In genomic region chr20:1171461-1172093, GRCh38 we compare ENCODE assay signal across 8 cellular contexts. TPM values are rescaled to one million over a fixed set of nuclear protein-coding genes. Genes with fewer than 3 reads are reported as not detected.
DNase-seq lines count a peak whose midpoint lies in the region; ATAC-seq and TF ChIP-seq lines count a peak whose summit lies in the region.
"Had no signal": no experiment of that assay in that cellular context is flagged by ENCODE, and none has a peak within 500 bp of the region (broad histone marks: within the 10 kb centered on the region; RNA-seq: fewer than 3 reads in every experiment).

No MANE protein-coding gene starts in this region.

- TF ChIP-seq POLR2A in right lobe of liver (IDR thresholded peaks at IDR 0.05), result no peak

- H3K4me1 ChIP-seq in right lobe of liver, result no peaks in the 10 kb centered on the region

- WGBS in right lobe of liver (ENCODE audit: insufficient coverage, low coverage, low lambda C conversion rate, missing lambda C conversion rate), result no CpG with 5 or more reads among the region's 4 CpGs

- intact Hi-C loops in right lobe of liver (cut with DNase I), result no loop called here

- H3K4me3 ChIP-seq in right lobe of liver, result no peak overlapping the region

- H3K27me3 ChIP-seq in right lobe of liver, result no peaks in the 10 kb centered on the region

- TF ChIP-seq CTCF in right lobe of liver (IDR thresholded peaks at IDR 0.05), result no peak

- no peak overlapping the region for H3K27ac ChIP-seq in right lobe of liver

- no peaks in the 10 kb centered on the region for H3K9me3 ChIP-seq in right lobe of liver

- TF ChIP-seq EP300 in Ishikawa (IDR thresholded peaks at IDR 0.05; ENCODE audit: borderline replicate concordance), result no peak

- H3K36me3 ChIP-seq in right lobe of liver, result peaks cover 0 to 40% (median 9%) of the 10 kb centered on the region in 4 donors

- DNase-seq in ELF-1 (ENCODE audit: low read depth, low spot score) (peak; percentile 67), amniotic epithelial cell (ENCODE audit: low read depth) (peak; percentile 34), right lobe of liver (peak in 1 of 3 donors; percentile 49), NCI-H1417 (lab: John Stamatoyannopoulos, UW) (no peak), NCI-H2171 (lab: John Stamatoyannopoulos, UW) (no peak)

- TF ChIP-seq RAD21 in Ishikawa (IDR thresholded peaks at IDR 0.05; ENCODE audit: low read depth), result no peak

- ATAC-seq in right lobe of liver (peak; percentile 43 to 70 (median 52)), HG03280 (IDR thresholded peaks at IDR 0.05; ENCODE audit: unreplicated experiment) (no peak)

TF ChIP-seq in Ishikawa, 13 proteins besides CTCF, POLR2A, EP300 and RAD21:
- no peak for TF ChIP-seq FOXM1 (IDR thresholded peaks at IDR 0.05; ENCODE audit: borderline replicate concordance, low read depth)
- TF ChIP-seq TCF12 (IDR thresholded peaks at IDR 0.05; ENCODE audit: low read depth), result no peak
- peak; percentile 95 for TF ChIP-seq REST (IDR thresholded peaks at IDR 0.05; ENCODE audit: low read depth)

RNA-seq across cellular contexts. Expression of gene TMEM74B, which starts 13.2 kb away (rescaled TPM):
- 1 to 10 TPM in 4 of 6 experiments, under 1 TPM in 2; 0.37 to 2.8 (median 1.8) TPM for total RNA-seq in right lobe of liver

RNA-seq across cellular contexts. Expression of gene C20orf202, which starts 31.7 kb away (rescaled TPM):
- under 1 TPM in 1 of 6 experiments, not detected in 5; 0.19 TPM for total RNA-seq in right lobe of liver
- total RNA-seq: HT1080 had no signal

RNA-seq across cellular contexts. Expression of gene PSMF1, which starts 53.2 kb away (rescaled TPM):
- total RNA-seq in right lobe of liver, result 100 to 1,000 TPM in 5 of 6 experiments, 10 to 100 TPM in 1; 82.5 to 260 (median 116) TPM

RNA-seq across cellular contexts. Expression of gene RAD21L1, which starts 54.3 kb away (rescaled TPM):
- not detected for total RNA-seq in right lobe of liver

Comparison
In these comparisons a context has a peak if more than half of its experiments do, and no peak if none do; other contexts are left out.
1. DNase-seq: peak in ELF-1 (single experiment) and amniotic epithelial cell (single experiment); none in NCI-H1417 (0 of 3) and NCI-H2171 (single experiment).